10 cellular contexts compared by ENCODE assay signal in the genomic region with DNA sequence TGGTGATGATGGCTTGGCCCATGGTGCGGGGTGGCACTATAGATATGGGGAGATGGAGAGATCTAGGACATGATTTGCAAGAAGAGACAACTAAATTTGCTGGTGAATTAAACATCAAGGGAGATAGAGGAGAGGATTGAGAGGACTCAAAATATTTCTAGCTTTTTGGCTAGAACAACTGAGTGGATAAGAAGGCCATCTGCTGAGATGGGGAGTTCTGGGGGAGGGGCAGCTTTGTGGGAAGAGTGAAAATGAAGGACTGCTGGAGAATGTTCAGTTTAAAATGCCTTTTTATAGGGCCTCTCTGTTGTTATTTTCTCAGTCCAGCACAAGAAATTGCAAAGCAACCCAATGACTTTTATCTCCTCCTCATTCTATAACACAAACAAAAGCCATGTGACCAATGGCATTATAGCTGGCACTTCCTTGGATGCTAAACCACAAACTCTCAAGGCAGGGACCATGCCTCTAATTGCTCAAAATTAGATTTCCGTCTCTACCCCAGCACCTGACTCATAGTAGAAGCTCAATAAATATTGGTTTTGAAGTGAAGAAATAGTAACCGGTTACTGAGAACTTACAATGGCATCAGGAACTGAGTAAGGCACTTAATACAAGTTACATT.
"Had no signal": no experiment of that assay in that cellular context is flagged by ENCODE, and none has a peak within 500 bp of the region (broad histone marks: within the 10 kb centered on the region; RNA-seq: fewer than 3 reads in every experiment).

No MANE protein-coding gene starts in this region.

- H3K4me3 Mint-ChIP-seq: activated T-helper 1 cell treated with anti-CD3 and anti-CD28 coated beads, Interleukin-12 subunit alpha, Interleukin-12 subunit beta, Interleukin-2, Interleukin-4 antibody, amounts not matched to agents 30 ng/mL and 10 ng/mL and 1 ng/mL, durations not matched to agents 14 hours and 24 hours and 36 hours; WTC11 had no signal

- H3K27ac ChIP-seq: gastroesophageal sphincter, skin epidermis, tibial artery had no signal

- H3K36me3 Mint-ChIP-seq: WTC11 had no signal

- DNase-seq: activated CD4-positive, alpha-beta T cell treated with anti-CD3 and anti-CD28 coated beads for 48 hours; activated naive CD4-positive, alpha-beta T cell; kidney; left ventricle myocardium superior; stimulated activated CD4-positive, alpha-beta T cell treated with anti-CD3 and anti-CD28 coated beads, Interleukin-4, amount 100 ng/mL, for 4 hours; tibial artery had no signal

- H3K27ac Mint-ChIP-seq: activated T-helper 1 cell treated with anti-CD3 and anti-CD28 coated beads, Interleukin-12 subunit alpha, Interleukin-12 subunit beta, Interleukin-2, Interleukin-4 antibody, amounts not matched to agents 30 ng/mL and 10 ng/mL and 1 ng/mL, durations not matched to agents 14 hours and 24 hours and 36 hours; WTC11 had no signal

- H3K9me3 Mint-ChIP-seq: activated T-helper 1 cell treated with anti-CD3 and anti-CD28 coated beads, Interleukin-12 subunit alpha, Interleukin-12 subunit beta, Interleukin-2, Interleukin-4 antibody, amounts not matched to agents 30 ng/mL and 10 ng/mL and 1 ng/mL, durations not matched to agents 14 hours and 24 hours and 36 hours; WTC11 had no signal
